Comparison of ENCODE assay signal across 1 cellular context in genomic region chr9:94259077-94259847, GRCh38.
TF ChIP-seq lines count a peak whose summit lies in the region.

Gene ZNF169, plus strand, starts transcription at chr9:94259298. Its CDS starts 19,515 bp downstream, at chr9:94278813.

TF ChIP-seq in HEK293, 187 proteins besides CTCF, POLR2A, EP300 and RAD21 (continued from another document and continues in another):
- TF ChIP-seq INSM2 (tag by site-specific recombination; IDR thresholded peaks at IDR 0.05) (peak; percentile 97), YY2 (tag by site-specific recombination; IDR thresholded peaks at IDR 0.05) (peak; percentile 32; the same call in 1 of the 2 replicates), ZNF792 (tag by site-specific recombination; IDR thresholded peaks at IDR 0.05) (no peak), ZFP69B (tag by site-specific recombination; IDR thresholded peaks at IDR 0.05) (peak; percentile 58; the same call in 1 of the 2 replicates), ZNF302 (tag by site-specific recombination; IDR thresholded peaks at IDR 0.05; ENCODE audit: low read depth) (no peak), ZNF654 (tag by site-specific recombination; IDR thresholded peaks at IDR 0.05; ENCODE audit: low read depth) (no peak), FEZF1 (tag by site-specific recombination; IDR thresholded peaks at IDR 0.05) (peak; percentile 82), ZNF148 (tag by site-specific recombination; IDR thresholded peaks at IDR 0.05; ENCODE audit: borderline replicate concordance) (no peak), ZFP3 (tag by site-specific recombination; IDR thresholded peaks at IDR 0.05; ENCODE audit: low read depth) (no peak), ZNF664 (tag by site-specific recombination; IDR thresholded peaks at IDR 0.05) (no peak), GLIS1 (tag by site-specific recombination; IDR thresholded peaks at IDR 0.05) (peak; percentile 42), ZNF391 (tag by site-specific recombination; IDR thresholded peaks at IDR 0.05; ENCODE audit: borderline replicate concordance, low read depth) (no peak), ZNF214 (tag by site-specific recombination; IDR thresholded peaks at IDR 0.05; ENCODE audit: borderline replicate concordance) (no peak), ZNF701 (tag by site-specific recombination; IDR thresholded peaks at IDR 0.05) (no peak), ZBTB20 (tag by site-specific recombination; IDR thresholded peaks at IDR 0.05) (peak; percentile 49; the same call in 1 of the 2 replicates), EGR2 (tag by site-specific recombination; IDR thresholded peaks at IDR 0.05; ENCODE audit: low read depth) (peak; percentile 48; the same call in 1 of the 2 replicates), ZNF518A (tag by site-specific recombination; conservative IDR thresholded peaks at IDR 0.05; ENCODE audit: low read depth) (0 out of 2 replicates have a peak, but pooled peaks have one; percentile 18), SP3 (tag by site-specific recombination; IDR thresholded peaks at IDR 0.05) (peak; percentile 82), ZNF266 (tag by site-specific recombination; IDR thresholded peaks at IDR 0.05; ENCODE audit: low read depth) (no peak), PRDM1 (tag by site-specific recombination; IDR thresholded peaks at IDR 0.05) (peak; percentile 65), IKZF3 (tag by site-specific recombination; IDR thresholded peaks at IDR 0.05) (no peak), MEIS1 (CRISPR knock-in tag; IDR thresholded peaks at IDR 0.05; ENCODE audit: borderline replicate concordance) (no peak), ZSCAN4 (tag by site-specific recombination; IDR thresholded peaks at IDR 0.05) (no peak), ZNF600 (tag by site-specific recombination; IDR thresholded peaks at IDR 0.05) (0 out of 2 replicates have a peak, but pooled peaks have one; percentile 12), ZSCAN16 (tag by site-specific recombination; IDR thresholded peaks at IDR 0.05) (no peak), REPIN1 (tag by site-specific recombination; IDR thresholded peaks at IDR 0.05; ENCODE audit: low read depth) (no peak), ZSCAN18 (tag by site-specific recombination; IDR thresholded peaks at IDR 0.05) (no peak), OSR2 (tag by site-specific recombination; IDR thresholded peaks at IDR 0.05) (no peak), ZNF692 (tag by site-specific recombination; IDR thresholded peaks at IDR 0.05) (peak; percentile 78), ZNF768 (tag by site-specific recombination; IDR thresholded peaks at IDR 0.05) (no peak), ZNF112 (tag by site-specific recombination; IDR thresholded peaks at IDR 0.05) (no peak), SP2 (tag by site-specific recombination; IDR thresholded peaks at IDR 0.05) (peak; percentile 32), ZNF791 (tag by site-specific recombination; IDR thresholded peaks at IDR 0.05) (no peak), TSHZ1 (tag by site-specific recombination; IDR thresholded peaks at IDR 0.05; ENCODE audit: borderline replicate concordance) (no peak), HOXA7 (CRISPR knock-in tag; IDR thresholded peaks at IDR 0.05; ENCODE audit: borderline replicate concordance) (no peak), ZNF585B (tag by site-specific recombination; IDR thresholded peaks at IDR 0.05) (no peak), ZNF639 (tag by site-specific recombination; IDR thresholded peaks at IDR 0.05) (no peak), ZFP37 (tag by site-specific recombination; IDR thresholded peaks at IDR 0.05) (peak; percentile 58; the same call in 1 of the 2 replicates)
